9 cellular contexts compared by ENCODE assay signal in the genomic region with DNA sequence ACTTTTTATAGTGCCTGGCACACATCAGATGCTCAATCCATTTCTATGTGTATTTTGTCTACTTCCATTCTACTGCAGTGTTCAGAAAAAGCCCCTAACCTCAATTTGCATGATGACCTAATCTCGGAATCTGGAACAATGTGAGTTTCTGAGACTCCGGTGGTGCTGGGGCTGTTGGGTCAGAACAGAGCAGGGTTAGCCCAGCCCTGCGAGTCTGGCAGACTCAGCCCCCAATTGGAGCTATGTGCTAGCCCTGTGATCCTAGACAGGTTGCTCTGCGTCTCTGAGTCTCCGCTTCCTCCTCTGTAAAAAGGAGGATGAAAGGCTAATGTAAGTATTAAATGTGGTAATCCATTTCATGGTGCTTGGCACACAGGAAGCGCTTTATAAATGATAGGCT.
A peak's percentile ranks its signal among the peaks of the same experiment; 100 is the strongest.
DNase-seq lines count a peak whose midpoint lies in the region; ATAC-seq and TF ChIP-seq lines count a peak whose summit lies in the region.
"Had no signal": no experiment of that assay in that cellular context is flagged by ENCODE, and none has a peak within 500 bp of the region (broad histone marks: within the 10 kb centered on the region; RNA-seq: fewer than 3 reads in every experiment).

No MANE protein-coding gene starts in this region.

- TF ChIP-seq CTCF in neural progenitor cell (IDR thresholded peaks at IDR 0.05) = no peak

- H3K27ac Mint-ChIP-seq in neural progenitor cell = no peak overlapping the region

- H3K9me3 ChIP-seq in SJCRH30 (replicated peaks) (no peaks in the 10 kb centered on the region), neural progenitor cell (ENCODE audit: low read depth) (no peaks in the 10 kb centered on the region)

- H3K36me3 Mint-ChIP-seq in neural progenitor cell = no peaks in the 10 kb centered on the region

- no peak overlapping the region for H3K4me3 ChIP-seq in SJCRH30
- no peak overlapping the region for H3K4me3 ChIP-seq in neural progenitor cell

- H3K27me3 Mint-ChIP-seq in neural progenitor cell (ENCODE audit: insufficient read depth, low read depth) = no peaks in the 10 kb centered on the region

- peaks cover 27% of the 10 kb centered on the region for H3K4me1 Mint-ChIP-seq in neural progenitor cell

- H3K79me2 ChIP-seq in neural progenitor cell (ENCODE audit: low read depth) = no peaks in the 10 kb centered on the region

- peaks cover 12% of the 10 kb centered on the region for H3F3A ChIP-seq in neural progenitor cell (ENCODE audit: low read depth)

- H3K4me2 ChIP-seq in neural progenitor cell = no peak overlapping the region

- H3K27ac ChIP-seq in SJCRH30 = no peak overlapping the region
- H3K27ac ChIP-seq in neural progenitor cell = no peak overlapping the region

- no peak overlapping the region for H3K9ac ChIP-seq in neural progenitor cell

- H3K27me3 ChIP-seq in SJCRH30 (no peaks in the 10 kb centered on the region), neural progenitor cell (no peaks in the 10 kb centered on the region)

- H4K20me1 ChIP-seq in neural progenitor cell (ENCODE audit: low read depth) = peaks cover 3% of the 10 kb centered on the region

- no peak overlapping the region for H3K4me3 Mint-ChIP-seq in neural progenitor cell

- peak; percentile 48 to 53 for DNase-seq in activated CD4-positive, alpha-beta T cell treated with anti-CD3 and anti-CD28 coated beads, Interleukin-2, amount 50 U/mL, for 4 hours
- DNase-seq in stimulated activated CD4-positive, alpha-beta T cell treated with anti-CD3 and anti-CD28 coated beads, Interleukin-4, amount 100 ng/mL, for 24 hours = peak; percentile 70
- DNase-seq in SJCRH30 = no peak
- no peak for DNase-seq in nucleus accumbens (lab: John Stamatoyannopoulos, UW)
- no peak for DNase-seq in neural progenitor cell (ENCODE audit: low spot score)
- DNase-seq: erythroblast, left cardiac atrium had no signal

- H2AFZ ChIP-seq in neural progenitor cell (replicated peaks) = no peak overlapping the region

- ATAC-seq in GM19324 (IDR thresholded peaks at IDR 0.05; ENCODE audit: low FRiP score, unreplicated experiment) (peak; percentile 70), HG02870 (IDR thresholded peaks at IDR 0.05; ENCODE audit: unreplicated experiment) (peak; percentile 88)
- ATAC-seq: left cardiac atrium had no signal

- H3K4me1 ChIP-seq in SJCRH30 (no peaks in the 10 kb centered on the region), neural progenitor cell (peaks cover 11% of the 10 kb centered on the region)

- H3K9me3 Mint-ChIP-seq in neural progenitor cell = no peaks in the 10 kb centered on the region

- H3K36me3 ChIP-seq in SJCRH30 = 0 out of 2 replicates have a peak, but pooled peaks cover 5% of the 10 kb centered on the region
- H3K36me3 ChIP-seq in neural progenitor cell = no peaks in the 10 kb centered on the region

Comparison
In these comparisons a context has a peak if more than half of its experiments do, and no peak if none do; other contexts are left out.
1. DNase-seq: peak in activated CD4-positive, alpha-beta T cell treated with anti-CD3 and anti-CD28 coated beads, Interleukin-2, amount 50 U/mL, for 4 hours (2 of 2) and stimulated activated CD4-positive, alpha-beta T cell treated with anti-CD3 and anti-CD28 coated beads, Interleukin-4, amount 100 ng/mL, for 24 hours (single experiment); none in SJCRH30 (0 of 2), nucleus accumbens (0 of 56) and neural progenitor cell (single experiment).